ENCODE assay signal across 12 cellular contexts in genomic region chr10:101120520-101120883, GRCh38. TPM values are rescaled to one million over a fixed set of nuclear protein-coding genes. Genes with fewer than 3 reads are reported as not detected.
DNase-seq lines count a peak whose midpoint lies in the region; ATAC-seq, FAIRE-seq and TF ChIP-seq lines count a peak whose summit lies in the region.
"Had no signal": no experiment of that assay in that cellular context is flagged by ENCODE, and none has a peak within 500 bp of the region (broad histone marks: within the 10 kb centered on the region; RNA-seq: fewer than 3 reads in every experiment).

No MANE protein-coding gene starts in this region.

- no peaks in the 10 kb centered on the region for H3K9me3 ChIP-seq in heart left ventricle
- H3K9me3 ChIP-seq in K562 (replicated peaks; ENCODE audit: control insufficient read depth, insufficient read depth, low read depth, low read length) = no peaks in the 10 kb centered on the region
- no peaks in the 10 kb centered on the region for H3K9me3 ChIP-seq in mononuclear cell (ENCODE audit: low read depth, low read length)
- H3K9me3 ChIP-seq in vagina = no peaks in the 10 kb centered on the region

- TF ChIP-seq RAD21 in K562 (CRISPR knock-in tag; conservative IDR thresholded peaks at IDR 0.05 in 1 of 2, IDR thresholded peaks at IDR 0.05 in 1 of 2) = no peak

- TF ChIP-seq POLR2A in heart left ventricle (IDR thresholded peaks at IDR 0.05) = no peak
- TF ChIP-seq POLR2A in K562 (conservative IDR thresholded peaks at IDR 0.05) = no peak
- no peak for TF ChIP-seq POLR2A in vagina (IDR thresholded peaks at IDR 0.05)

- 89 to 100% (median 93%) methylated on average over 2 of the region's 2 CpGs for WGBS in heart left ventricle, 4 donors
- WGBS in K562 (ENCODE audit: insufficient coverage, low coverage, missing lambda C conversion rate) = 0% methylated on average over 2 of the region's 2 CpGs

- TF ChIP-seq CTCF in heart left ventricle (IDR thresholded peaks at IDR 0.05) (no peak), K562 (IDR thresholded peaks at IDR 0.05 in 2 of 3, conservative IDR thresholded peaks at IDR 0.05 in 1 of 3; ENCODE audit: insufficient read depth in 2 of 3, low read depth in 1 of 3, low read length in 3 of 3) (no peak), vagina (IDR thresholded peaks at IDR 0.05) (no peak)

- TF ChIP-seq EP300 in K562 (IDR thresholded peaks at IDR 0.05; ENCODE audit: low read length) = no peak

- peaks cover 39 to 100% (median 68%) of the 10 kb centered on the region in 9 donors for H3K27me3 ChIP-seq in heart left ventricle
- peaks cover 23 to 51% of the 10 kb centered on the region in 2 experiments for H3K27me3 ChIP-seq in K562 (ENCODE audit: control insufficient read depth in 2 of 2, insufficient read depth in 2 of 2, low read length in 2 of 2)
- peaks cover 64% of the 10 kb centered on the region for H3K27me3 ChIP-seq in mononuclear cell (ENCODE audit: insufficient read depth, low read length)
- peaks cover 20% of the 10 kb centered on the region for H3K27me3 ChIP-seq in vagina

- intact Hi-C loops in heart left ventricle (cut with DNase I) = no loop called here
- intact Hi-C loops in cardiac septum (cut with DNase I) = no loop called here
- intact Hi-C loops in K562 (cut with micrococcal nuclease) = no loop called here
- intact Hi-C loops in vagina (cut with DNase I) = no loop called here

- no peak overlapping the region for H3K4me2 ChIP-seq in K562 (ENCODE audit: insufficient read depth, low read length)

- no peak overlapping the region for H3K9ac ChIP-seq in K562 (ENCODE audit: insufficient read depth in 1 of 2, low read depth in 2 of 2, low read length in 2 of 2)

- H3K9me1 ChIP-seq in K562 (ENCODE audit: control insufficient read depth, insufficient read depth, low read length) = no peaks in the 10 kb centered on the region

- DNase-seq in heart left ventricle = no peak
- DNase-seq in cardiac septum (ENCODE audit: low spot score) = no peak
- DNase-seq in K562 (ENCODE audit: extremely low read depth in 1 of 4, low spot score in 3 of 4) = no peak
- no peak for DNase-seq in vagina (ENCODE audit: extremely low spot score in 2 of 2)
- no peak for DNase-seq in anterior cingulate cortex (lab: John Stamatoyannopoulos, UW)
- DNase-seq in activated effector memory CD4-positive, alpha-beta T cell treated with anti-CD3 and anti-CD28 coated beads, Interleukin-2, amount 50 U/mL, for 16 hours = no peak
- DNase-seq in NCI-H1436 (lab: John Stamatoyannopoulos, UW) = no peak
- DNase-seq: activated CD4-positive, alpha-beta T cell treated with anti-CD3 and anti-CD28 coated beads, Interleukin-2, amount 50 U/mL, for 1 hour; C1 segment of cervical spinal cord; effector CD8-positive, alpha-beta T cell had no signal

- POLR2A ChIA-PET in K562 (lab: Yijun Ruan, JAX) = no interaction called here

- peak overlapping the region in 10 of 12 donors; percentile 33 to 63 (median 54) for H3K4me3 ChIP-seq in heart left ventricle
- no peak overlapping the region for H3K4me3 ChIP-seq in K562
- H3K4me3 ChIP-seq in mononuclear cell (ENCODE audit: low read length) = peak overlapping the region; percentile 30
- peak overlapping the region; percentile 43 to 45 for H3K4me3 ChIP-seq in vagina

- H2AFZ ChIP-seq in K562 (ENCODE audit: low read depth, low read length) = no peak overlapping the region

- in situ Hi-C loops in K562 (cut with MboI) = no loop called here

- CTCF ChIA-PET in K562 (lab: Yijun Ruan, JAX; ENCODE audit: low intra/inter-chr PET ratio) = no interaction called here

- no peaks in the 10 kb centered on the region for H4K20me1 ChIP-seq in K562 (replicated peaks; ENCODE audit: control insufficient read depth, insufficient read depth, low read length)

- peaks cover 0 to 25% (median 14%) of the 10 kb centered on the region in 12 donors for H3K4me1 ChIP-seq in heart left ventricle
- peaks cover 0 to 7% of the 10 kb centered on the region in 2 experiments; a peak in 2 of 5 replicates for H3K4me1 ChIP-seq in K562 (replicated peaks in 1 of 2; ENCODE audit: control insufficient read depth in 2 of 2, insufficient read depth in 2 of 2, low read length in 2 of 2)
- H3K4me1 ChIP-seq in mononuclear cell (ENCODE audit: insufficient read depth, low read length) = peaks cover 25% of the 10 kb centered on the region
- peaks cover 18% of the 10 kb centered on the region for H3K4me1 ChIP-seq in vagina

- no peaks in the 10 kb centered on the region for H3K79me2 ChIP-seq in K562 (ENCODE audit: control insufficient read depth, insufficient read depth, low read length)

- no TSS peak for BruUV-seq in K562 (replicated peaks; lab: Mats Ljungman, UMichigan)

- H3K36me3 ChIP-seq in heart left ventricle = no peaks in the 10 kb centered on the region
- H3K36me3 ChIP-seq in K562 (ENCODE audit: control insufficient read depth, insufficient read depth, low read length) = no peaks in the 10 kb centered on the region
- H3K36me3 ChIP-seq in vagina = no peaks in the 10 kb centered on the region

- H3K27ac ChIP-seq in heart left ventricle = no peak overlapping the region
- no peak overlapping the region for H3K27ac ChIP-seq in K562 (ENCODE audit: extremely low read depth, low read depth, low read length)
- no peak overlapping the region for H3K27ac ChIP-seq in vagina

- FAIRE-seq in K562 (lab: Jason Lieb, UNC) = no peak

- ATAC-seq in heart left ventricle (no peak), K562 (no peak)

TF ChIP-seq in K562, 482 proteins besides CTCF, POLR2A, EP300 and RAD21 (continues in another document):
- TF ChIP-seq ILK (tag; IDR thresholded peaks at IDR 0.05; ENCODE audit: borderline replicate concordance, low read depth) = no peak

RNA-seq across cellular contexts. Expression of gene TLX1, which starts 10.6 kb away (rescaled TPM):
- total RNA-seq in heart left ventricle (under 1 TPM in 6 of 9 donors, not detected in 3; 0.15 to 0.94 (median 0.20) TPM), cardiac septum (not detected), K562 (2014; rRNA removed) (0.18 and 1.0 TPM in 2 replicates), K562 (2014; rRNA removed; fragmentation: Illumina TruSeq; extraction: Trizol) (0.07 and 0.13 TPM in 2 replicates), K562 (2015; rRNA removed; fragmentation: Illumina TruSeq; extraction: Trizol) (0.11 and 0.15 TPM in 2 replicates), K562 (2021) (0.33 and 0.47 TPM in 2 replicates), mononuclear cell (not detected), vagina (not detected)
- polyA plus RNA-seq in heart left ventricle (under 1 TPM; 0.08 to 0.15 TPM), K562 (2011; rRNA removed) (3.3 and 12.0 TPM in 2 replicates), K562 (2014; fragmentation: Illumina TruSeq; extraction: Trizol) (0.21 and 0.22 TPM in 2 replicates), K562 (2014; fragmentation: Nextera tagmentation; extraction: Ambion mirVana) (under 1 TPM in 1 of 2 experiments, not detected in 1; 0.03 TPM), K562 (2014; rRNA removed) (0.24 and 0.45 TPM in 2 replicates)
- 0.23 and 0.76 TPM in 2 replicates for total RNA-seq in K562 (2011; cell fraction: chromatin; rRNA removed; ENCODE audit: low replicate concordance)
- total RNA-seq in K562 (2011; cell fraction: nucleolus; rRNA removed) = 0.79 and 1.5 TPM in 2 replicates
- 0.38 and 1.2 TPM in 2 replicates for total RNA-seq in K562 (2011; cell fraction: nucleoplasm; rRNA removed)
- polyA plus RNA-seq in K562 (2011; cell fraction: cytosol; rRNA removed) = 8.7 and 11.8 TPM in 2 replicates
- 10.7 and 22.6 TPM in 2 replicates for polyA plus RNA-seq in K562 (2011; cell fraction: nucleus; rRNA removed)
- 0.14 and 0.16 TPM in 2 replicates for polyA plus RNA-seq in K562 (2012)
- 4.8 and 6.2 TPM in 2 replicates for polyA minus RNA-seq in K562 (2011; rRNA and poly(A)+ RNA removed)
- polyA minus RNA-seq in K562 (2011; cell fraction: cytosol; rRNA and poly(A)+ RNA removed) = 2.8 and 7.5 TPM in 2 replicates
- polyA minus RNA-seq in K562 (2011; cell fraction: nucleus; rRNA and poly(A)+ RNA removed) = 3.2 and 9.1 TPM in 2 replicates
- total RNA-seq: lung had no signal
- polyA plus RNA-seq: lung had no signal

RNA-seq across cellular contexts. Expression of gene KAZALD1, which starts 58.7 kb away (rescaled TPM):
- 10 to 100 TPM in 2 of 9 donors, 1 to 10 TPM in 7; 1.9 to 11.1 (median 6.1) TPM for total RNA-seq in heart left ventricle
- 10 to 100 TPM in 1 of 2 donors, 1 to 10 TPM in 1; 10.0 to 10.6 TPM for polyA plus RNA-seq in heart left ventricle
- 12.1 TPM for total RNA-seq in cardiac septum
- 4.6 and 10.2 TPM in 2 replicates for total RNA-seq in K562 (2011; cell fraction: chromatin; rRNA removed; ENCODE audit: low replicate concordance)
- 12.9 and 13.0 TPM in 2 replicates for total RNA-seq in K562 (2011; cell fraction: nucleolus; rRNA removed)
- 7.4 and 7.9 TPM in 2 replicates for total RNA-seq in K562 (2011; cell fraction: nucleoplasm; rRNA removed)
- 7.5 and 9.7 TPM in 2 replicates for total RNA-seq in K562 (2014; rRNA removed)
- 2.4 and 2.7 TPM in 2 replicates for total RNA-seq in K562 (2014; rRNA removed; fragmentation: Illumina TruSeq; extraction: Trizol)
- 7.8 and 8.5 TPM in 2 replicates for total RNA-seq in K562 (2015; rRNA removed; fragmentation: Illumina TruSeq; extraction: Trizol)
- total RNA-seq in K562 (2021) = 8.6 and 9.1 TPM in 2 replicates
- polyA plus RNA-seq in K562 (2011; rRNA removed) = 4.9 and 5.7 TPM in 2 replicates
- 6.7 and 10.6 TPM in 2 replicates for polyA plus RNA-seq in K562 (2011; cell fraction: cytosol; rRNA removed)
- 15.5 and 16.6 TPM in 2 replicates for polyA plus RNA-seq in K562 (2011; cell fraction: nucleus; rRNA removed)
- polyA plus RNA-seq in K562 (2012) = 8.5 and 11.1 TPM in 2 replicates
- polyA plus RNA-seq in K562 (2014; fragmentation: Illumina TruSeq; extraction: Trizol) = 2.8 and 5.2 TPM in 2 replicates
- polyA plus RNA-seq in K562 (2014; fragmentation: Nextera tagmentation; extraction: Ambion mirVana) = under 1 TPM; 0.15 to 0.31 TPM
- 8.9 and 10.0 TPM in 2 replicates for polyA plus RNA-seq in K562 (2014; rRNA removed)
- polyA minus RNA-seq in K562 (2011; rRNA and poly(A)+ RNA removed) = 3.4 and 4.8 TPM in 2 replicates
- polyA minus RNA-seq in K562 (2011; cell fraction: cytosol; rRNA and poly(A)+ RNA removed) = 3.4 and 3.6 TPM in 2 replicates
- 14.4 and 25.2 TPM in 2 replicates for polyA minus RNA-seq in K562 (2011; cell fraction: nucleus; rRNA and poly(A)+ RNA removed)
- total RNA-seq in mononuclear cell = 0.42 TPM
- 4.2 TPM for total RNA-seq in vagina
